ENCODE assay signal across 8 cellular contexts in the genomic region with DNA sequence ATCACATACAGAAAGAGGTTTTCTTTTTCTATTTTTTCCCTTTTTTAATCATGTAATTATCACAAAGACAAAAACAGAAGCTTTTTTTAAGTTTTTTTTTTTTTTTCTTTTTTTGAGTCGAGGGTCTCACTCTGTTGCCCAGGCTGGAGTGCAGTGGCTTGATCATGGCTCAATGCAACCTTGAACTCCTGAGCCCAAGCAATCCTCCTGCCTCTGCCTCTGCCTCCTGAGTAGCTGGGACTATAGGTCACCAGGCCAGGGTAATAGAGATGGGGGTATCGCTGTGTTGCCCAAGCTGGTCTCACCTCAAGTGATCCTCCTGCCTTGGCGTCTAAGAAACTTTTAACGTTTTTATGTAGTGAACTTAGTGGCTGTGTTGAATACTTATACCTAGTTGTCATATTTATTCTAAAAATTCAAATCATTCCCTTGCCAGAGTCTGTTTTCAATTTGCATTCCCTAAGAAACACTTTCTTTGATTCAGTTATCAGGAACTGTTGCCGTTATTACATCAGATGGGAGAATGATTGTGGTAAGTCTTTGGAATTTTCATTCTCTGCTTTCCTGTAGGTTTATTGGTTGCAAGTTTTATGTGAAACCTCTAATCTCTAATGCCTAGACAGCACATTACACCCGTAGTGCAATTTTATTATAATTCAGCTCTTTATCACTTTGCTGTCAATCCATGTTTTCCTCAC. TPM values are rescaled to one million over a fixed set of nuclear protein-coding genes. Genes with fewer than 3 reads are reported as not detected.
DNase-seq lines count a peak whose midpoint lies in the region; ATAC-seq, FAIRE-seq and TF ChIP-seq lines count a peak whose summit lies in the region.

No MANE protein-coding gene starts in this region.

- POLR2A ChIA-PET in activated CD8-positive, alpha-beta T cell treated with anti-CD3 and anti-CD28 coated beads for 36 hours (lab: Charles Lee) = no interaction called here

- no peaks in the 10 kb centered on the region for H3K9me3 ChIP-seq in cardiac muscle cell (ENCODE audit: low read depth)
- H3K9me3 ChIP-seq in keratinocyte (ENCODE audit: control insufficient read depth, low read depth, low read length) = no peaks in the 10 kb centered on the region

- peak overlapping the region; percentile 53 for H3K4me3 ChIP-seq in cardiac muscle cell
- peak overlapping the region; percentile 76 to 99 (median 82) for H3K4me3 ChIP-seq in keratinocyte (ENCODE audit: control insufficient read depth in 2 of 3, extremely low read depth in 1 of 3, insufficient read depth in 2 of 3, low read depth in 1 of 3, low read length in 3 of 3)

- H3K36me3 ChIP-seq in cardiac muscle cell = peaks cover 33% of the 10 kb centered on the region
- H3K36me3 ChIP-seq in keratinocyte (ENCODE audit: control insufficient read depth in 2 of 2, extremely low read depth in 1 of 2, insufficient read depth in 2 of 2, low read length in 2 of 2) = peaks cover 0 to 3% of the 10 kb centered on the region in 2 experiments

- no peaks in the 10 kb centered on the region for H4K20me1 ChIP-seq in keratinocyte (ENCODE audit: control insufficient read depth, extremely low read depth, insufficient read depth, low read length)

- H3K27me3 Mint-ChIP-seq in activated CD8-positive, alpha-beta T cell treated with anti-CD3 and anti-CD28 coated beads for 36 hours = no peaks in the 10 kb centered on the region
- no peaks in the 10 kb centered on the region for H3K27me3 Mint-ChIP-seq in type B pancreatic cell

- DNase-seq in cardiac muscle cell (ENCODE audit: low read depth in 1 of 2, low spot score in 1 of 2) (peak in 1 of 2 donors; percentile 48), cardiac septum (ENCODE audit: low spot score) (no peak), keratinocyte (ENCODE audit: low read depth, low spot score) (no peak), type B pancreatic cell (ENCODE audit: extremely low spot score, unreplicated experiment) (no peak), RCC 7860 (ENCODE audit: low spot score) (no peak), activated gamma-delta T cell (lab: John Stamatoyannopoulos, UW) (no peak)
- no peak for DNase-seq in activated CD8-positive, alpha-beta T cell treated with anti-CD3 and anti-CD28 coated beads for 36 hours

- H3K27ac ChIP-seq in cardiac muscle cell = no peak overlapping the region
- H3K27ac ChIP-seq in keratinocyte (ENCODE audit: control insufficient read depth, insufficient read depth, low read length) = peak overlapping the region; percentile 90

- peaks cover 40% of the 10 kb centered on the region for H3K36me3 Mint-ChIP-seq in activated CD8-positive, alpha-beta T cell treated with anti-CD3 and anti-CD28 coated beads for 36 hours (ENCODE audit: low read depth)
- H3K36me3 Mint-ChIP-seq in type B pancreatic cell = peaks cover 32% of the 10 kb centered on the region

- peak overlapping the region; percentile 93 for H3K9ac ChIP-seq in keratinocyte (ENCODE audit: control insufficient read depth, extremely low read depth, insufficient read depth, low read length)

- peaks cover 32% of the 10 kb centered on the region for H3K4me1 Mint-ChIP-seq in activated CD8-positive, alpha-beta T cell treated with anti-CD3 and anti-CD28 coated beads for 36 hours (ENCODE audit: low read depth)
- H3K4me1 Mint-ChIP-seq in type B pancreatic cell (ENCODE audit: unreplicated experiment) = peaks cover 41% of the 10 kb centered on the region

- H3K4me1 ChIP-seq in cardiac muscle cell (ENCODE audit: low read depth) = peaks cover 24% of the 10 kb centered on the region
- peaks cover 12% of the 10 kb centered on the region for H3K4me1 ChIP-seq in keratinocyte (ENCODE audit: control insufficient read depth, extremely low read depth, insufficient read depth, low read length)

- intact Hi-C loops in cardiac septum (cut with DNase I) = no loop called here
- intact Hi-C loops in activated CD8-positive, alpha-beta T cell treated with anti-CD3 and anti-CD28 coated beads for 36 hours (cut with micrococcal nuclease) = loop anchor here (2.0 kb wide), 1 partner anchor 29 kb away; no protein-coding TSS in a partner anchor

- peaks cover 41% of the 10 kb centered on the region for H3K79me2 ChIP-seq in keratinocyte (ENCODE audit: control insufficient read depth, insufficient read depth, low read length)

- H3K4me2 ChIP-seq in keratinocyte (ENCODE audit: control insufficient read depth, extremely low read depth, insufficient read depth, low read depth, low read length) = peak overlapping the region; percentile 92

- CTCF ChIA-PET in activated CD8-positive, alpha-beta T cell treated with anti-CD3 and anti-CD28 coated beads for 36 hours (lab: Charles Lee) = interaction anchor here (1.8 kb wide), 1 partner anchor 10 kb away, joined by 5 read pairs; no protein-coding TSS in a partner anchor

- H2AFZ ChIP-seq in keratinocyte (ENCODE audit: control insufficient read depth, low read length) = no peak overlapping the region

- no peaks in the 10 kb centered on the region for H3K9me1 ChIP-seq in keratinocyte (ENCODE audit: control insufficient read depth, extremely low read depth, insufficient read depth, low read length)

- peak overlapping the region; percentile 91 for H3K4me3 Mint-ChIP-seq in activated CD8-positive, alpha-beta T cell treated with anti-CD3 and anti-CD28 coated beads for 36 hours
- H3K4me3 Mint-ChIP-seq in type B pancreatic cell = peak overlapping the region; percentile 99

- dilution Hi-C loops in keratinocyte (cut with MboI; ENCODE audit: extremely low pct_ligation_motif_present, low sequenced_read_pairs) = no loop called here

- H3K27ac Mint-ChIP-seq in activated CD8-positive, alpha-beta T cell treated with anti-CD3 and anti-CD28 coated beads for 36 hours = peak overlapping the region; percentile 98
- H3K27ac Mint-ChIP-seq in type B pancreatic cell = peak overlapping the region; percentile 75

- ATAC-seq in activated CD8-positive, alpha-beta T cell treated with anti-CD3 and anti-CD28 coated beads for 36 hours = no peak
- ATAC-seq in GM21717 (IDR thresholded peaks at IDR 0.05; ENCODE audit: unreplicated experiment) = no peak

- H3K27me3 ChIP-seq in cardiac muscle cell = no peaks in the 10 kb centered on the region
- H3K27me3 ChIP-seq in keratinocyte (ENCODE audit: control insufficient read depth, extremely low read depth, insufficient read depth, low read length) = no peaks in the 10 kb centered on the region

- TF ChIP-seq CTCF in cardiac muscle cell (IDR thresholded peaks at IDR 0.05; ENCODE audit: low read depth, low read length) (no peak), keratinocyte (optimal IDR thresholded peaks at IDR 0.05 in 1 of 3, IDR thresholded peaks at IDR 0.05 in 1 of 3, conservative IDR thresholded peaks at IDR 0.05 in 1 of 3; ENCODE audit: extremely low read depth in 1 of 3, insufficient read depth in 2 of 3, low read length in 3 of 3) (no peak), type B pancreatic cell (conservative IDR thresholded peaks at IDR 0.05) (no peak)
- no peak for TF ChIP-seq CTCF in activated CD8-positive, alpha-beta T cell treated with anti-CD3 and anti-CD28 coated beads for 36 hours (IDR thresholded peaks at IDR 0.05)

- no peaks in the 10 kb centered on the region for H3K9me3 Mint-ChIP-seq in activated CD8-positive, alpha-beta T cell treated with anti-CD3 and anti-CD28 coated beads for 36 hours
- H3K9me3 Mint-ChIP-seq in type B pancreatic cell = no peaks in the 10 kb centered on the region

- FAIRE-seq in keratinocyte (lab: Jason Lieb, UNC) = no peak
- FAIRE-seq in RCC 7860 (lab: Jason Lieb, UNC) = no peak

RNA-seq across cellular contexts. Expression of gene LSM8, which starts 1.3 kb away (rescaled TPM):
- total RNA-seq in cardiac muscle cell (48.2 and 94.2 TPM in 2 replicates), cardiac septum (15.6 TPM), type B pancreatic cell (ENCODE audit: low replicate concordance) (27.1 and 39.6 TPM in 2 replicates)
- polyA plus RNA-seq in cardiac muscle cell (81.8 and 84.5 TPM in 2 replicates), keratinocyte (30.8 to 63.0 TPM (median 50.2 TPM) in 3 replicates)
- 10 to 100 TPM; 36.6 to 42.0 TPM for total RNA-seq in activated CD8-positive, alpha-beta T cell treated with anti-CD3 and anti-CD28 coated beads for 36 hours
- polyA plus RNA-seq in keratinocyte (2011; ENCODE audit: low read depth) = 17.4 TPM
- 43.4 and 44.0 TPM in 2 replicates for polyA plus RNA-seq in keratinocyte (2011; cell fraction: cytosol; rRNA removed)
- 31.9 and 45.7 TPM in 2 replicates for polyA plus RNA-seq in keratinocyte (2011; cell fraction: nucleus; rRNA removed)
- 24.9 and 32.7 TPM in 2 replicates for polyA plus RNA-seq in keratinocyte (2012; ENCODE audit: low replicate concordance)
- polyA minus RNA-seq in keratinocyte = 6.3 to 54.9 TPM (median 25.3 TPM) in 3 replicates
- 17.1 TPM for polyA minus RNA-seq in keratinocyte (2011; cell fraction: cytosol; rRNA and poly(A)+ RNA removed)
- polyA minus RNA-seq in keratinocyte (2011; cell fraction: nucleus; rRNA and poly(A)+ RNA removed) = 7.4 and 9.9 TPM in 2 replicates

RNA-seq across cellular contexts. Expression of gene ANKRD7, which starts 39.2 kb away (rescaled TPM):
- 0.80 TPM in 1 of 2 replicates, not detected in the other for total RNA-seq in cardiac muscle cell
- polyA plus RNA-seq in cardiac muscle cell = not detected in 2 replicates
- total RNA-seq in cardiac septum = 0.62 TPM
- total RNA-seq in activated CD8-positive, alpha-beta T cell treated with anti-CD3 and anti-CD28 coated beads for 36 hours = 1 to 10 TPM; 1.2 to 1.4 TPM
- polyA plus RNA-seq in keratinocyte = 0.10 to 0.32 TPM (median 0.26 TPM) in 3 replicates
- not detected for polyA plus RNA-seq in keratinocyte (2011; ENCODE audit: low read depth)
- polyA plus RNA-seq in keratinocyte (2011; cell fraction: cytosol; rRNA removed) = 0.18 TPM in 1 of 2 replicates, not detected in the other
- polyA plus RNA-seq in keratinocyte (2011; cell fraction: nucleus; rRNA removed) = 0.38 and 0.47 TPM in 2 replicates
- 0.41 TPM in 1 of 2 replicates, not detected in the other for polyA plus RNA-seq in keratinocyte (2012; ENCODE audit: low replicate concordance)
- polyA minus RNA-seq in keratinocyte = 0.54 to 1.3 TPM in 2 of 3 replicates, not detected in the other
- not detected for polyA minus RNA-seq in keratinocyte (2011; cell fraction: cytosol; rRNA and poly(A)+ RNA removed)
- 0.74 and 1.4 TPM in 2 replicates for polyA minus RNA-seq in keratinocyte (2011; cell fraction: nucleus; rRNA and poly(A)+ RNA removed)
- not detected in 2 replicates for total RNA-seq in type B pancreatic cell (ENCODE audit: low replicate concordance)
